ENCODE assay signal across 15 cellular contexts in the genomic region with DNA sequence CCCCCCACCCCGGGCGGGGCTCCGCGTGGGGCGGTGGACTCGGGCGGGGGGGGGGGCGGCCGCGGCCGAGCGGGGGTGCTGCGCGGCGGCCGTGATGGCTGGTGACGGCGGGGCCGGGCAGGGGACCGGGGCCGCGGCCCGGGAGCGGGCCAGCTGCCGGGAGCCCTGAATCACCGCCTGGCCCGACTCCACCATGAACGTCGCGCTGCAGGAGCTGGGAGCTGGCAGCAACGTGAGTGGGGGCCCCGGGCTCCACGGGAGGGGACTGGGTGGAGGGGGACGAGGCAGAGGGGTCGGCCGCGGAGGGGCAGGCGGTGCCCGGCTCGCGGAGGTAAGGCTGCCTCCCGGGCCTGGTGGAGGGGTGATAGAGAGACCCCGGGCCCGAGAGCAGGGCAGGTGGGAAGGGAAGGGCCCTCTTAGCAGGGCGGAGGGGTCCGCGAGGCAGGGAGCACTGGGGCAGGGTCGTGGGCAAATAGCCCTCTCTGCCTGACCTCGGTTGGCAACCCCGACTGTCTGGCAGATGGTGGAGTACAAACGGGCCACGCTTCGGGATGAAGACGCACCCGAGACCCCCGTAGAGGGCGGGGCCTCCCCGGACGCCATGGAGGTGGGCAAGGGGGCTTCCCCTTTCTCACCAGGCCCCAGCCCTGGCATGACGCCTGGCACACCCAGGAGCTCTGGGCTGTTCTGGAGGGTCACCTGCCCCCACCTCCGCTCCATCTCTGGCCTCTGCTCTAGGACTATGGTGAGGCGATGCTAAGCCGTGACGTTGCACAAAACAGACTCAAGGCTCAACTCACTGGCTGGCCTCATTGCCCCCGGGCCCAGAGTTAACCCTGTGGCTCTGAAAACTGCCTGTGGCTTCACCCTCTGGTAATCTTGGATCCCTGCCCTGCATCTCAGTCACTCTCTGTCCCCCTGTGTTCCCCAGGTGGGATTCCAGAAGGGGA. TPM values are rescaled to one million over a fixed set of nuclear protein-coding genes. Genes with fewer than 3 reads are reported as not detected.
DNase-seq lines count a peak whose midpoint lies in the region; ATAC-seq and TF ChIP-seq lines count a peak whose summit lies in the region.
"Had no signal": no experiment of that assay in that cellular context is flagged by ENCODE, and none has a peak within 500 bp of the region (broad histone marks: within the 10 kb centered on the region; RNA-seq: fewer than 3 reads in every experiment).

A gene (plus strand): TSS at position 62 of the 950 bp plus-strand sequence. CDS start 132 bp downstream, at position 194.

- no peaks in the 10 kb centered on the region for H3F3A ChIP-seq in GM23338 (replicated peaks; ENCODE audit: low read depth)

- H3K27me3 ChIP-seq in GM23338 (ENCODE audit: insufficient read depth): peaks cover 54% of the 10 kb centered on the region
- peaks cover 0 to 27% (median 0%) of the 10 kb centered on the region in 45 donors for H3K27me3 ChIP-seq in dorsolateral prefrontal cortex
- H3K27me3 ChIP-seq in Karpas-422 (ENCODE audit: low read length): no peaks in the 10 kb centered on the region

- H3K79me2 ChIP-seq in GM23338 (replicated peaks; ENCODE audit: insufficient read depth) (no peaks in the 10 kb centered on the region), Karpas-422 (ENCODE audit: low read length) (no peaks in the 10 kb centered on the region)

- peaks cover 29% of the 10 kb centered on the region for H3K27me3 Mint-ChIP-seq in GM23338 (ENCODE audit: insufficient read depth, low read depth, poor library complexity)
- H3K27me3 Mint-ChIP-seq in mesothelial cell of epicardium (ENCODE audit: low read depth): peaks cover 93% of the 10 kb centered on the region

- peak within 1 kb of the TSS; percentile 98 for H2AFZ ChIP-seq in GM23338
- H2AFZ ChIP-seq in Karpas-422 (ENCODE audit: low read length): no peak within 1 kb of the TSS

- H3K36me3 ChIP-seq in GM23338 (ENCODE audit: insufficient read depth) (no peaks in the 10 kb centered on the region), Karpas-422 (ENCODE audit: insufficient read depth, low read length) (no peaks in the 10 kb centered on the region)

- peak within 1 kb of the TSS; percentile 74 for H3K4me3 Mint-ChIP-seq in GM23338
- peak within 1 kb of the TSS; percentile 3 for H3K4me3 Mint-ChIP-seq in mesothelial cell of epicardium
- H3K4me3 Mint-ChIP-seq: activated T-cell treated with anti-CD3 and anti-CD28 coated beads, Interleukin-2, amount 50 U/mL, for 24 hours had no signal

- H3K4me3 ChIP-seq in GM23338 (peak within 1 kb of the TSS; percentile 61), dorsolateral prefrontal cortex (peak within 1 kb of the TSS in 56 of 59 donors; percentile 15 to 64 (median 48)), Karpas-422 (ENCODE audit: low read length) (no peak within 1 kb of the TSS)

- no peaks in the 10 kb centered on the region for H3K9me3 ChIP-seq in Karpas-422 (ENCODE audit: low read length)

- H3K4me2 ChIP-seq in GM23338: peak within 1 kb of the TSS; percentile 83
- H3K4me2 ChIP-seq in Karpas-422 (ENCODE audit: low read depth, low read length, poor library complexity, severe bottlenecking): no peak within 1 kb of the TSS

- no peak within 1 kb of the TSS for H3K9ac ChIP-seq in Karpas-422 (ENCODE audit: low read length)

- H4K20me1 ChIP-seq in GM23338 (replicated peaks; ENCODE audit: insufficient read depth) (no peaks in the 10 kb centered on the region), Karpas-422 (ENCODE audit: insufficient read depth, low read depth, low read length) (no peaks in the 10 kb centered on the region)

- H3K9me3 Mint-ChIP-seq in GM23338 (no peaks in the 10 kb centered on the region; the same call in 2 of the 3 replicates), mesothelial cell of epicardium (no peaks in the 10 kb centered on the region)
- H3K9me3 Mint-ChIP-seq: activated T-cell treated with anti-CD3 and anti-CD28 coated beads, Interleukin-2, amount 50 U/mL, for 24 hours had no signal

- H3K4me1 Mint-ChIP-seq in GM23338 (peaks cover 7% of the 10 kb centered on the region; the same call in 2 of the 3 replicates), mesothelial cell of epicardium (no peaks in the 10 kb centered on the region)

- DNase-seq in AG20443 (ENCODE audit: low spot score) (peak; percentile 81), GM23338 (ENCODE audit: low spot score) (no peak), dorsolateral prefrontal cortex (peak in 3 of 10 donors; percentile 47 to 51 (median 48)), mesothelial cell of epicardium (ENCODE audit: low spot score in 2 of 2, unreplicated experiment in 2 of 2) (no peak), Karpas-422 (no peak), islet precursor cell (no peak)
- DNase-seq: activated T-cell treated with anti-CD3 and anti-CD28 coated beads, Interleukin-2, amount 50 U/mL, for 24 hours; kidney glomerular epithelial cell; NCI-H1105; NCI-H524 treated with DMSO at 0.1 percent for 48 hours; SIG-M5 had no signal

- no peaks in the 10 kb centered on the region for H3K36me3 Mint-ChIP-seq in GM23338 (ENCODE audit: low read depth)
- no peaks in the 10 kb centered on the region for H3K36me3 Mint-ChIP-seq in mesothelial cell of epicardium

- intact Hi-C loops in dorsolateral prefrontal cortex (cut with DNase I): no loop called here

- no peak for TF ChIP-seq CTCF in GM23338 (conservative IDR thresholded peaks at IDR 0.05; ENCODE audit: low read depth in 2 of 2)
- TF ChIP-seq CTCF in dorsolateral prefrontal cortex (IDR thresholded peaks at IDR 0.05 in 54 of 56, conservative IDR thresholded peaks at IDR 0.05 in 2 of 56; ENCODE audit: low read depth in 1 of 56, partially characterized antibody in 56 of 56): no peak
- TF ChIP-seq CTCF in mesothelial cell of epicardium (IDR thresholded peaks at IDR 0.05; ENCODE audit: unreplicated experiment): no peak

- H3K27ac ChIP-seq in GM23338 (ENCODE audit: low read depth) (no peak within 1 kb of the TSS), dorsolateral prefrontal cortex (peak within 1 kb of the TSS in 42 of 59 donors; percentile 2 to 90 (median 64)), Karpas-422 (ENCODE audit: low read length) (no peak within 1 kb of the TSS)
- H3K27ac ChIP-seq: VCaP had no signal

- H3K4me1 ChIP-seq in GM23338 (ENCODE audit: insufficient read depth) (no peaks in the 10 kb centered on the region), Karpas-422 (ENCODE audit: low read length) (no peaks in the 10 kb centered on the region)

- H3K27ac Mint-ChIP-seq in GM23338 (no peak within 1 kb of the TSS), mesothelial cell of epicardium (no peak within 1 kb of the TSS)
- H3K27ac Mint-ChIP-seq: activated T-cell treated with anti-CD3 and anti-CD28 coated beads, Interleukin-2, amount 50 U/mL, for 24 hours had no signal

- ATAC-seq in GM23338 (peak; percentile 78), HG03460 (IDR thresholded peaks at IDR 0.05; ENCODE audit: unreplicated experiment) (no peak), GM19324 (IDR thresholded peaks at IDR 0.05; ENCODE audit: low FRiP score, unreplicated experiment) (no peak)

- no peaks in the 10 kb centered on the region; the same call in 1 of the 2 replicates for H3K9me2 ChIP-seq in GM23338 (ENCODE audit: insufficient read depth)
- no peaks in the 10 kb centered on the region for H3K9me2 ChIP-seq in Karpas-422 (replicated peaks; ENCODE audit: insufficient read depth, low read length)

TF ChIP-seq in GM23338, 12 proteins besides CTCF, POLR2A, EP300 and RAD21:
- TF ChIP-seq ZNF114 (CRISPR knock-in tag; IDR thresholded peaks at IDR 0.05) (no peak), JUNB (IDR thresholded peaks at IDR 0.05; ENCODE audit: unreplicated experiment) (no peak), NANOG (IDR thresholded peaks at IDR 0.05; ENCODE audit: borderline replicate concordance) (no peak), EZH2 (IDR thresholded peaks at IDR 0.05; ENCODE audit: low read depth, unreplicated experiment) (peak; percentile 65), STAT1 (IDR thresholded peaks at IDR 0.05; ENCODE audit: unreplicated experiment) (no peak), EZH2phosphoT487 (IDR thresholded peaks at IDR 0.05; ENCODE audit: unreplicated experiment) (no peak), ZNF331 (CRISPR knock-in tag; IDR thresholded peaks at IDR 0.05; ENCODE audit: low read depth) (no peak)
- TF ChIP-seq, protein P1, sequence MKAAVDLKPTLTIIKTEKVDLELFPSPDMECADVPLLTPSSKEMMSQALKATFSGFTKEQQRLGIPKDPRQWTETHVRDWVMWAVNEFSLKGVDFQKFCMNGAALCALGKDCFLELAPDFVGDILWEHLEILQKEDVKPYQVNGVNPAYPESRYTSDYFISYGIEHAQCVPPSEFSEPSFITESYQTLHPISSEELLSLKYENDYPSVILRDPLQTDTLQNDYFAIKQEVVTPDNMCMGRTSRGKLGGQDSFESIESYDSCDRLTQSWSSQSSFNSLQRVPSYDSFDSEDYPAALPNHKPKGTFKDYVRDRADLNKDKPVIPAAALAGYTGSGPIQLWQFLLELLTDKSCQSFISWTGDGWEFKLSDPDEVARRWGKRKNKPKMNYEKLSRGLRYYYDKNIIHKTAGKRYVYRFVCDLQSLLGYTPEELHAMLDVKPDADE (IDR thresholded peaks at IDR 0.05): no peak
TF ChIP-seq in GM23338: peak in this region for 1.

RNA-seq across cellular contexts. Expression of the gene that starts here (rescaled TPM):
- 0.24 TPM in 1 of 2 replicates, not detected in the other for total RNA-seq in GM23338 (2014; rRNA removed; shearing (Covaris generic))
- 0.48 TPM in 1 of 2 replicates, not detected in the other for polyA plus RNA-seq in GM23338 (2016; fragmentation: Nextera tagmentation; extraction: Ambion mirVana)
- total RNA-seq in dorsolateral prefrontal cortex (10 to 100 TPM in 114 of 120 experiments, 1 to 10 TPM in 6; 2.6 to 38.7 (median 18.0) TPM), mesothelial cell of epicardium (not detected in 3 replicates)
- total RNA-seq in Karpas-422 (2014; rRNA removed; shearing (Covaris generic); ENCODE audit: low replicate concordance): 0.15 TPM in 1 of 2 replicates, not detected in the other
- total RNA-seq: HT-29 had no signal

Comparison
In these comparisons a context has a peak if more than half of its experiments do, and no peak if none do; other contexts are left out.
1. Peak in ATAC-seq, H3K4me3 ChIP-seq and H3K4me2 ChIP-seq in GM23338; RNA of the gene not detected or under 1 TPM.
2. H3K27ac ChIP-seq: peak in dorsolateral prefrontal cortex (42 of 59); none in GM23338 (single experiment) and Karpas-422 (single experiment).